7 cellular contexts compared by ENCODE assay signal in genomic region chr5:74576941-74577456, GRCh38.
A peak's percentile ranks its signal among the peaks of the same experiment; 100 is the strongest.
DNase-seq lines count a peak whose midpoint lies in the region; ATAC-seq and TF ChIP-seq lines count a peak whose summit lies in the region.

No MANE protein-coding gene starts in this region.

- H3K36me3 ChIP-seq in OCI-LY7 (ENCODE audit: insufficient read depth, low read length), result no peaks in the 10 kb centered on the region
- no peaks in the 10 kb centered on the region for H3K36me3 ChIP-seq in fibroblast of lung (ENCODE audit: control insufficient read depth, insufficient read depth, low read length)
- H3K36me3 ChIP-seq in gastrocnemius medialis, result no peaks in the 10 kb centered on the region

- H3K4me3 ChIP-seq in OCI-LY7 (ENCODE audit: low read depth, low read length, poor library complexity, severe bottlenecking) (no peak overlapping the region), fibroblast of lung (replicated peaks in 1 of 4; ENCODE audit: control extremely low read depth in 1 of 4, insufficient read depth in 1 of 4, low read depth in 3 of 4, low read length in 4 of 4) (no peak overlapping the region), gastrocnemius medialis (peak overlapping the region in 1 of 4 donors; percentile 5)

- no TSS peak for BruUV-seq in OCI-LY7 (replicated peaks; lab: Mats Ljungman, UMichigan)

- H3K4me2 ChIP-seq in OCI-LY7 (ENCODE audit: low read length) (peak overlapping the region; percentile 13; the same call in 1 of the 2 replicates), fibroblast of lung (ENCODE audit: extremely low read depth, insufficient read depth, low read length) (peak overlapping the region; percentile 72)

- POLR2A ChIA-PET in OCI-LY7 (lab: Charles Lee), result interaction anchor here (0.6 kb wide), 1 partner anchor 478 kb away, joined by 3 read pairs; no protein-coding TSS in a partner anchor

- H3K79me2 ChIP-seq in OCI-LY7 (ENCODE audit: insufficient read depth, low read depth, low read length) (no peaks in the 10 kb centered on the region), fibroblast of lung (ENCODE audit: control insufficient read depth, insufficient read depth, low read length) (no peaks in the 10 kb centered on the region)

- no peaks in the 10 kb centered on the region for H3K9me2 ChIP-seq in OCI-LY7 (ENCODE audit: insufficient read depth, low read length)

- no peak for TF ChIP-seq POLR2A in gastrocnemius medialis (IDR thresholded peaks at IDR 0.05)

- no peak overlapping the region for H3K9ac ChIP-seq in fibroblast of lung (ENCODE audit: insufficient read depth, low read length)

- CTCF ChIA-PET in OCI-LY7 (lab: Charles Lee; ENCODE audit: unreplicated experiment), result no interaction called here

- in situ Hi-C loops in gastrocnemius medialis (cut with MboI; ENCODE audit: low sequenced_read_pairs in 4 of 4), result no loop called here

- peak; percentile 38 for DNase-seq in H4 (ENCODE audit: low spot score)
- DNase-seq in OCI-LY7 (ENCODE audit: low spot score), result peak; percentile 34
- DNase-seq in fibroblast of lung (ENCODE audit: low read depth in 2 of 2), result peak; percentile 51 to 69
- DNase-seq in gastrocnemius medialis, result no peak
- DNase-seq in SIG-M5 (lab: John Stamatoyannopoulos, UW), result no peak
- DNase-seq in pons (ENCODE audit: low spot score), result no peak

- ATAC-seq in GM18502 (IDR thresholded peaks at IDR 0.05; ENCODE audit: poor library complexity, unreplicated experiment) (peak; percentile 59), gastrocnemius medialis (peak in 1 of 2 donors; percentile 58)

- TF ChIP-seq CTCF in OCI-LY7 (conservative IDR thresholded peaks at IDR 0.05; ENCODE audit: low read length) (no peak), fibroblast of lung (conservative IDR thresholded peaks at IDR 0.05 in 1 of 2, IDR thresholded peaks at IDR 0.05 in 1 of 2; ENCODE audit: low read depth in 1 of 2, low read length in 2 of 2) (no peak), gastrocnemius medialis (IDR thresholded peaks at IDR 0.05 in 4 of 5, conservative IDR thresholded peaks at IDR 0.05 in 1 of 5) (no peak)

- H3K4me1 ChIP-seq in OCI-LY7 (ENCODE audit: insufficient read depth, low read length, poor library complexity, severe bottlenecking) (peaks cover 8% of the 10 kb centered on the region), fibroblast of lung (ENCODE audit: control insufficient read depth, extremely low read depth, insufficient read depth, low read length) (peaks cover 17% of the 10 kb centered on the region), gastrocnemius medialis (peaks cover 5 to 14% of the 10 kb centered on the region in 2 donors)

- H3K27me3 ChIP-seq in fibroblast of lung (ENCODE audit: control insufficient read depth, insufficient read depth, low read length) (no peaks in the 10 kb centered on the region), gastrocnemius medialis (no peaks in the 10 kb centered on the region)

- H3K9me3 ChIP-seq in OCI-LY7 (ENCODE audit: low read length) (no peaks in the 10 kb centered on the region), fibroblast of lung (ENCODE audit: control insufficient read depth, insufficient read depth, low read depth, low read length) (no peaks in the 10 kb centered on the region), gastrocnemius medialis (no peaks in the 10 kb centered on the region)

- H2AFZ ChIP-seq in OCI-LY7 (ENCODE audit: low read length) (peak overlapping the region; percentile 65; the same call in 1 of the 2 replicates), fibroblast of lung (ENCODE audit: low read length) (peak overlapping the region; percentile 73)

- H3K27ac ChIP-seq in OCI-LY7 (ENCODE audit: low read depth, low read length, poor library complexity, severe bottlenecking) (no peak overlapping the region), fibroblast of lung (ENCODE audit: insufficient read depth, low read length) (peak overlapping the region; percentile 30), gastrocnemius medialis (peak overlapping the region; percentile 15 to 56 (median 44))

- intact Hi-C loops in OCI-LY7 (cut with micrococcal nuclease; ENCODE audit: unreplicated experiment), result no loop called here
- intact Hi-C loops in gastrocnemius medialis (cut with DNase I; ENCODE audit: low total_unique reads), result no loop called here

- H4K20me1 ChIP-seq in OCI-LY7 (ENCODE audit: insufficient read depth, low read length) (no peaks in the 10 kb centered on the region), fibroblast of lung (ENCODE audit: control insufficient read depth, extremely low read depth, insufficient read depth, low read length) (no peaks in the 10 kb centered on the region)

Comparison
In these comparisons a context has a peak if more than half of its experiments do, and no peak if none do; other contexts are left out.
1. DNase-seq: peak in H4 (single experiment), OCI-LY7 (single experiment) and fibroblast of lung (2 of 2); none in gastrocnemius medialis (0 of 2), SIG-M5 (single experiment) and pons (single experiment).